Comparison of ENCODE assay signal across 1 cellular context in genomic region chr3:119498188-119498987, GRCh38.
A peak's percentile ranks its signal among the peaks of the same experiment; 100 is the strongest.
TF ChIP-seq lines count a peak whose summit lies in the region.

Gene TIMMDC1 (plus strand): TSS chr3:119498547. CDS start chr3:119498734, 187 bp downstream.

TF ChIP-seq in GM12878, 131 proteins besides CTCF, POLR2A, EP300 and RAD21 (continued from another document):
- peak; percentile 85 for TF ChIP-seq ZNF687 (IDR thresholded peaks at IDR 0.05)
- TF ChIP-seq CHD2 (IDR thresholded peaks at IDR 0.05; ENCODE audit: borderline replicate concordance, low read depth, low read length) = peak; percentile 86
